15 cellular contexts compared by ENCODE assay signal in the genomic region with DNA sequence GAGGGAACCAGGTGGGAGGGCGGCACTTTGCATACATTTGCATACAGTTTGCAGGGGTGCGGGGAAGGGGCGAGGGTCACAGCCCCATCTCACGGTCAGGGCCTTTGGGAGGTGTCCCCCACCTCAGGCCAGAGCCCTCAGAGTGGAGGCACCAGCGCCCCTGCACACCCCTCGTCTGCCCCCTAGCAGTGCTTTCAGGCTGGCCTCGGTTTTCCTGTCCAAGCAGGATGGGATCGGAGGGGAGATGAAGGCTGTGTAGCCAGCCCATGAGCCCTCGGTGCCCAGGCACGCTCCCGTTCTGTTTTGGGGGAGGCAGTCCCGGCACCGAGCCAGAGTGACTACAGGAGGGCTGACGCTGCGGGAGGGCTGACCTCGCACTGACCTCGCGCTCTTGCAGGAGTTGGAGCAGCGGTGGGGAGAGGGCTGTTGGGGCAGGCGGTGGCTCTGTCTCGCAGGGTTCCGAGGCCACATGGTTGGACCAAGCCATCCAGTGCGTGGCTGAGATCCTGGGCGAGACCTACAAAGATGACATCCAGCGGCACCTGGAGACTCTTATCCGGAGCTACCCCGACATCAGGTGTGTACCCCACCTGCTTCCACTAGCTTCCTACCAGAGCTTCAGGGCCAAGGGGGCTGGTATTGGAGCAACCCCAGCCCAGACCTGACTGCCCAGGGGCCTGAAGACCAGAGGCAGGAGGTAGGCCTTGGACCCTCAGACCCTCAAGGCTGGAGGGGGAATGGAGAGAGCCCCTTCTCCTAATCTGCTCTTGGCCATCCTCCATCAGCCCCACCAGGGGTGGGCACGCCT. TPM values are rescaled to one million over a fixed set of nuclear protein-coding genes. Genes with fewer than 3 reads are reported as not detected.
DNase-seq lines count a peak whose midpoint lies in the region; FAIRE-seq and TF ChIP-seq lines count a peak whose summit lies in the region.
"Had no signal": no experiment of that assay in that cellular context is flagged by ENCODE, and none has a peak within 500 bp of the region (broad histone marks: within the 10 kb centered on the region; RNA-seq: fewer than 3 reads in every experiment).

No MANE protein-coding gene starts in this region.

- peak overlapping the region; percentile 59 for H3K4me2 ChIP-seq in astrocyte (ENCODE audit: low read length)

- in situ Hi-C loops in ACHN (cut with HindIII; ENCODE audit: low pct_ligation_motif_present, low pct_unique_long_range_greater_than_20kb, low sequenced_read_pairs): no loop called here

- H3K36me3 ChIP-seq in HUES6 (ENCODE audit: control insufficient read depth, insufficient read depth, low read length): no peaks in the 10 kb centered on the region
- H3K36me3 ChIP-seq in astrocyte (ENCODE audit: insufficient read depth, low read length): no peaks in the 10 kb centered on the region
- no peaks in the 10 kb centered on the region for H3K36me3 ChIP-seq in kidney (ENCODE audit: control insufficient read depth in 1 of 2, insufficient read depth in 2 of 2, low read length in 2 of 2)
- no peaks in the 10 kb centered on the region for H3K36me3 ChIP-seq in right atrium auricular region
- H3K36me3 ChIP-seq: cardiac muscle cell, pancreas had no signal

- intact Hi-C loops in kidney (cut with DNase I): loop anchor here (10.0 kb wide), 2 partner anchors 67 to 187 kb away; no protein-coding TSS in a partner anchor

- H3K9me3 ChIP-seq in HUES6 (ENCODE audit: control insufficient read depth, insufficient read depth, low read depth, low read length) (no peaks in the 10 kb centered on the region), astrocyte (ENCODE audit: insufficient read depth, low read depth, low read length) (no peaks in the 10 kb centered on the region), kidney (ENCODE audit: control insufficient read depth in 1 of 2, low read length in 2 of 2) (no peaks in the 10 kb centered on the region), right atrium auricular region (no peaks in the 10 kb centered on the region)
- H3K9me3 ChIP-seq: pancreas had no signal

- H4K20me1 ChIP-seq in astrocyte (ENCODE audit: insufficient read depth, low read length): no peaks in the 10 kb centered on the region

- peak overlapping the region; percentile 26; the same call in 1 of the 2 replicates for H3K4me3 ChIP-seq in HUES6 (ENCODE audit: low read depth, low read length)
- H3K4me3 ChIP-seq in astrocyte (ENCODE audit: insufficient read depth, low read depth, low read length): no peak overlapping the region
- H3K4me3 ChIP-seq in kidney (ENCODE audit: low read length in 2 of 2): no peak overlapping the region
- H3K4me3 ChIP-seq in right atrium auricular region: no peak overlapping the region
- H3K4me3 ChIP-seq: cardiac muscle cell, pancreas had no signal

- H3K4me1 ChIP-seq in HUES6 (ENCODE audit: control insufficient read depth, insufficient read depth, low read length): peaks cover 63% of the 10 kb centered on the region
- H3K4me1 ChIP-seq in astrocyte (ENCODE audit: insufficient read depth, low read length): peaks cover 33% of the 10 kb centered on the region
- H3K4me1 ChIP-seq in kidney (ENCODE audit: control insufficient read depth in 1 of 2, insufficient read depth in 1 of 2, low read depth in 1 of 2, low read length in 2 of 2): peaks cover 6 to 27% of the 10 kb centered on the region in 2 donors
- H3K4me1 ChIP-seq in right atrium auricular region: peaks cover 0 to 50% of the 10 kb centered on the region in 2 donors

- no peak overlapping the region for H3K4me3 Mint-ChIP-seq in astrocyte (ENCODE audit: unreplicated experiment)
- peak overlapping the region in 2 of 3 experiments; percentile 7 to 19 for H3K4me3 Mint-ChIP-seq in nephron
- H3K4me3 Mint-ChIP-seq: activated CD4-positive, alpha-beta memory T cell treated with anti-CD3 and anti-CD28 coated beads for 36 hours; stimulated activated naive B cell treated with anti-CD40 and anti-IgM and Interleukin-4, amounts not matched to agents 10 μg/mL and 1 μg/mL and 100 μg/mL, for 72 hours had no signal

- H3K27me3 ChIP-seq in HUES6 (ENCODE audit: control insufficient read depth, insufficient read depth, low read length) (peaks cover 30% of the 10 kb centered on the region), astrocyte (ENCODE audit: insufficient read depth, low read length) (peaks cover 14% of the 10 kb centered on the region), right atrium auricular region (peaks cover 4 to 10% of the 10 kb centered on the region in 2 donors)
- H3K27me3 ChIP-seq: pancreas had no signal

- H3K27ac ChIP-seq in HUES6 (ENCODE audit: low read depth, low read length): peak overlapping the region; percentile 10; the same call in 1 of the 2 replicates
- peak overlapping the region; percentile 9 for H3K27ac ChIP-seq in astrocyte (ENCODE audit: low read depth, low read length)
- no peak overlapping the region for H3K27ac ChIP-seq in kidney (ENCODE audit: low read depth in 2 of 2, low read length in 2 of 2)
- no peak overlapping the region for H3K27ac ChIP-seq in right atrium auricular region
- H3K27ac ChIP-seq: cardiac muscle cell had no signal

- H3K27me3 Mint-ChIP-seq in astrocyte (ENCODE audit: low read depth, unreplicated experiment) (peaks cover 11% of the 10 kb centered on the region), nephron (ENCODE audit: low read depth) (peaks cover 29% of the 10 kb centered on the region)

- no peak overlapping the region for H2AFZ ChIP-seq in astrocyte (ENCODE audit: low read depth, low read length)

- TF ChIP-seq CTCF in astrocyte (IDR thresholded peaks at IDR 0.05; ENCODE audit: insufficient read depth, low read depth, low read length) (no peak), nephron (IDR thresholded peaks at IDR 0.05; ENCODE audit: unreplicated experiment in 3 of 3) (no peak), kidney (IDR thresholded peaks at IDR 0.05; ENCODE audit: borderline replicate concordance, extremely low read depth, insufficient read depth) (no peak), right atrium auricular region (IDR thresholded peaks at IDR 0.05) (no peak)

- FAIRE-seq in astrocyte (lab: Jason Lieb, UNC): no peak
- no peak for FAIRE-seq in kidney (lab: Jason Lieb, UNC)
- FAIRE-seq: pancreas had no signal

- peak; percentile 52 for DNase-seq in ACHN
- DNase-seq in astrocyte (ENCODE audit: low read depth): no peak
- DNase-seq in kidney: no peak
- DNase-seq in NCI-H1048 (lab: John Stamatoyannopoulos, UW): no peak
- no peak for DNase-seq in NCI-H526 (lab: John Stamatoyannopoulos, UW)
- no peak for DNase-seq in right atrium auricular region (ENCODE audit: low spot score)
- DNase-seq: hypothalamus; NCI-H2029; stimulated activated naive B cell treated with anti-CD40 and anti-IgM and Interleukin-4, amounts not matched to agents 10 μg/mL and 1 μg/mL and 100 μg/mL, for 72 hours had no signal

- peaks cover 11% of the 10 kb centered on the region for H3K4me1 Mint-ChIP-seq in astrocyte (ENCODE audit: low read depth, unreplicated experiment)
- H3K4me1 Mint-ChIP-seq in nephron: peaks cover 36% of the 10 kb centered on the region

- H3K9me3 Mint-ChIP-seq in astrocyte (ENCODE audit: unreplicated experiment) (peaks cover 3% of the 10 kb centered on the region), nephron (no peaks in the 10 kb centered on the region)
- H3K9me3 Mint-ChIP-seq: activated CD4-positive, alpha-beta memory T cell treated with anti-CD3 and anti-CD28 coated beads for 36 hours; stimulated activated naive B cell treated with anti-CD40 and anti-IgM and Interleukin-4, amounts not matched to agents 10 μg/mL and 1 μg/mL and 100 μg/mL, for 72 hours had no signal

- H3K9ac ChIP-seq in HUES6 (ENCODE audit: low read length): peak overlapping the region; percentile 32
- H3K9ac ChIP-seq in astrocyte (ENCODE audit: low read length): no peak overlapping the region
- H3K9ac ChIP-seq in kidney (ENCODE audit: low read length in 2 of 2): no peak overlapping the region

- no peaks in the 10 kb centered on the region for H3K79me2 ChIP-seq in astrocyte (ENCODE audit: insufficient read depth, low read length)

- H3K36me3 Mint-ChIP-seq in astrocyte (ENCODE audit: low read depth, unreplicated experiment) (peaks cover 2% of the 10 kb centered on the region), nephron (ENCODE audit: low read depth) (no peaks in the 10 kb centered on the region)
- H3K36me3 Mint-ChIP-seq: activated CD4-positive, alpha-beta memory T cell treated with anti-CD3 and anti-CD28 coated beads for 36 hours; stimulated activated naive B cell treated with anti-CD40 and anti-IgM and Interleukin-4, amounts not matched to agents 10 μg/mL and 1 μg/mL and 100 μg/mL, for 72 hours had no signal

- no peak overlapping the region for H3K27ac Mint-ChIP-seq in astrocyte (ENCODE audit: unreplicated experiment)
- H3K27ac Mint-ChIP-seq in nephron: peak overlapping the region in 1 of 3 experiments; percentile 32
- H3K27ac Mint-ChIP-seq: activated CD4-positive, alpha-beta memory T cell treated with anti-CD3 and anti-CD28 coated beads for 36 hours; stimulated activated naive B cell treated with anti-CD40 and anti-IgM and Interleukin-4, amounts not matched to agents 10 μg/mL and 1 μg/mL and 100 μg/mL, for 72 hours had no signal

RNA-seq across cellular contexts. Expression of a gene that starts 13.6 kb away (rescaled TPM):
- not detected in 2 replicates for total RNA-seq in astrocyte
- total RNA-seq in kidney: 11.6 TPM
- 15.6 TPM for polyA plus RNA-seq in kidney (ENCODE audit: insufficient read depth, low read depth, low replicate concordance)
- under 1 TPM in 1 of 2 donors, not detected in 1; 0.37 TPM for total RNA-seq in right atrium auricular region
- total RNA-seq: activated CD4-positive, alpha-beta memory T cell treated with anti-CD3 and anti-CD28 coated beads for 36 hours; MCF 10A had no signal

RNA-seq across cellular contexts. Expression of a gene that starts 15.1 kb away (rescaled TPM):
- 24.9 and 29.5 TPM in 2 replicates for total RNA-seq in astrocyte
- 301 TPM for total RNA-seq in kidney
- polyA plus RNA-seq in kidney (ENCODE audit: insufficient read depth, low read depth, low replicate concordance): 42.9 TPM
- total RNA-seq in right atrium auricular region: 10 to 100 TPM; 24.5 to 32.2 TPM

RNA-seq across cellular contexts. Expression of a gene that starts 24.1 kb away (rescaled TPM):
- total RNA-seq in astrocyte: not detected in 2 replicates
- not detected for total RNA-seq in kidney
- 0.82 TPM for polyA plus RNA-seq in kidney (ENCODE audit: insufficient read depth, low read depth, low replicate concordance)
- total RNA-seq in right atrium auricular region: not detected
- total RNA-seq: activated CD4-positive, alpha-beta memory T cell treated with anti-CD3 and anti-CD28 coated beads for 36 hours; cardiac muscle cell; MCF 10A; pancreas had no signal
- polyA plus RNA-seq: cardiac muscle cell, pancreas had no signal

RNA-seq across cellular contexts. Expression of a gene that starts 50.8 kb away (rescaled TPM):
- 116 and 119 TPM in 2 replicates for total RNA-seq in astrocyte
- total RNA-seq in kidney: 127 TPM
- polyA plus RNA-seq in kidney (ENCODE audit: insufficient read depth, low read depth, low replicate concordance): 22.5 TPM
- 10 to 100 TPM; 68.0 to 83.4 TPM for total RNA-seq in right atrium auricular region

Comparison
In these comparisons a context has a peak if more than half of its experiments do, and no peak if none do; other contexts are left out.
1. H3K27ac ChIP-seq: peak in HUES6 (single experiment) and astrocyte (single experiment); none in kidney (0 of 2) and right atrium auricular region (0 of 2).